ENCODE assay signal across 8 cellular contexts in genomic region chr1:9822897-9823692, GRCh38. TPM values are rescaled to one million over a fixed set of nuclear protein-coding genes. Genes with fewer than 3 reads are reported as not detected.
DNase-seq lines count a peak whose midpoint lies in the region; ATAC-seq and TF ChIP-seq lines count a peak whose summit lies in the region.

No MANE protein-coding gene starts in this region.

- peak overlapping the region; percentile 77 to 89 for H3K4me3 ChIP-seq in foreskin fibroblast (ENCODE audit: low read depth in 1 of 2, low read length in 2 of 2)

- no peak for TF ChIP-seq CTCF in foreskin fibroblast (IDR thresholded peaks at IDR 0.05; ENCODE audit: low read depth, low read length)

- H3K4me3 Mint-ChIP-seq in activated T-cell treated with anti-CD3 and anti-CD28 coated beads, Interleukin-2, amount 50 U/mL, for 24 hours, result peak overlapping the region; percentile 93

- H3K4me1 Mint-ChIP-seq in activated T-cell treated with anti-CD3 and anti-CD28 coated beads, Interleukin-2, amount 50 U/mL, for 24 hours (ENCODE audit: low read depth), result peaks cover 48% of the 10 kb centered on the region

- peaks cover 15% of the 10 kb centered on the region for H3K27me3 Mint-ChIP-seq in activated T-cell treated with anti-CD3 and anti-CD28 coated beads, Interleukin-2, amount 50 U/mL, for 24 hours

- DNase-seq in NCI-H2171 treated with DMSO at 0.1 percent for 48 hours (lab: John Stamatoyannopoulos, UW) (peak; percentile 33), NCI-H2171 (lab: John Stamatoyannopoulos, UW) (no peak), Kasumi-1 (lab: John Stamatoyannopoulos, UW) (peak; percentile 21 to 43), foreskin fibroblast (peak in 1 of 2 donors; percentile 45), occipital lobe (lab: John Stamatoyannopoulos, UW) (peak; percentile 36), NCI-H1694 (lab: John Stamatoyannopoulos, UW) (no peak)
- DNase-seq in activated T-cell treated with anti-CD3 and anti-CD28 coated beads, Interleukin-2, amount 50 U/mL, for 24 hours, result peak; percentile 57

- ATAC-seq in GM18861 (IDR thresholded peaks at IDR 0.05; ENCODE audit: unreplicated experiment), result no peak

- no peaks in the 10 kb centered on the region for H3K9me3 Mint-ChIP-seq in activated T-cell treated with anti-CD3 and anti-CD28 coated beads, Interleukin-2, amount 50 U/mL, for 24 hours

- peak overlapping the region; percentile 80 for H3K27ac Mint-ChIP-seq in activated T-cell treated with anti-CD3 and anti-CD28 coated beads, Interleukin-2, amount 50 U/mL, for 24 hours

- H3K36me3 Mint-ChIP-seq in activated T-cell treated with anti-CD3 and anti-CD28 coated beads, Interleukin-2, amount 50 U/mL, for 24 hours (ENCODE audit: low read depth), result peaks cover 5% of the 10 kb centered on the region

RNA-seq across cellular contexts. Expression of gene CLSTN1, which starts 0.7 kb away (rescaled TPM):
- 129 TPM for total RNA-seq in occipital lobe

Comparison
In these comparisons a context has a peak if more than half of its experiments do, and no peak if none do; other contexts are left out.
1. DNase-seq: peak in NCI-H2171 treated with DMSO at 0.1 percent for 48 hours (single experiment), Kasumi-1 (2 of 2), activated T-cell treated with anti-CD3 and anti-CD28 coated beads, Interleukin-2, amount 50 U/mL, for 24 hours (single experiment) and occipital lobe (single experiment); none in NCI-H2171 (single experiment) and NCI-H1694 (single experiment).